10 cellular contexts compared by ENCODE assay signal in the genomic region with DNA sequence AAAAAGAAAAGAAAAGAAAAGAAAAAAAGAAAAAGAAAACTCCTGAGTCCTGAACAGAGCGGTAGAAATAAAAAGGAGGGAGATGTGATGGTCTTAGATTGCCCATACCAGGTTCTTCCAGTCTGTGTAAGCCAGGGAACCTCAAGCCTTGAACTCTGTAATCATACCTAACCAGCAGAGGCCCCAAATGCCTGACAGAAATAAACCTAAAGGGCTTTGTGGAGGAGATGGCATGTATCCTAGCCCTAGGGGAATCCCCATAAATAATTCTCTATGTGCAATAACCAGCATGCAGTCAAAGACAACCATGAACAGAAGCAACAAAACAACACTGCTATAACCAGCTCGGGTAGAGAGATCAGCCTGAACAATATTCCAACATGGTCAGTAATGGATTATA.
"Had no signal": no experiment of that assay in that cellular context is flagged by ENCODE, and none has a peak within 500 bp of the region (broad histone marks: within the 10 kb centered on the region; RNA-seq: fewer than 3 reads in every experiment).

No MANE protein-coding gene starts in this region.

- H3K27ac ChIP-seq: VCaP had no signal

- ATAC-seq: esophagus mucosa had no signal

- H3K4me3 Mint-ChIP-seq: nephron progenitor cell had no signal

- DNase-seq: activated naive CD4-positive, alpha-beta T cell treated with anti-CD3 and anti-CD28 coated beads, Interleukin-2, amount 50 U/mL, for 16 hours; aorta; foreskin fibroblast; glutamatergic neuron; nephron progenitor cell; stimulated activated CD4-positive, alpha-beta T cell treated with anti-CD3 and anti-CD28 coated beads, Interleukin-15, amount 100 ng/mL, for 24 hours; stimulated activated CD4-positive, alpha-beta T cell treated with anti-CD3 and anti-CD28 coated beads, Interleukin-4, amount 100 ng/mL, for 24 hours had no signal

- H3K27ac Mint-ChIP-seq: activated T-helper 2 cell treated with anti-CD3 and anti-CD28 coated beads, Interferon-gamma antibody, Interleukin-2, Interleukin-4, amounts not matched to agents 10 μg/mL and 5 μg/mL and 100 μg/mL, durations not matched to agents 14 hours and 24 hours and 36 hours had no signal

- H3K9me3 Mint-ChIP-seq: activated T-helper 2 cell treated with anti-CD3 and anti-CD28 coated beads, Interferon-gamma antibody, Interleukin-2, Interleukin-4, amounts not matched to agents 10 μg/mL and 5 μg/mL and 100 μg/mL, durations not matched to agents 14 hours and 24 hours and 36 hours; nephron progenitor cell had no signal
